ENCODE assay signal across 16 cellular contexts in the genomic region with DNA sequence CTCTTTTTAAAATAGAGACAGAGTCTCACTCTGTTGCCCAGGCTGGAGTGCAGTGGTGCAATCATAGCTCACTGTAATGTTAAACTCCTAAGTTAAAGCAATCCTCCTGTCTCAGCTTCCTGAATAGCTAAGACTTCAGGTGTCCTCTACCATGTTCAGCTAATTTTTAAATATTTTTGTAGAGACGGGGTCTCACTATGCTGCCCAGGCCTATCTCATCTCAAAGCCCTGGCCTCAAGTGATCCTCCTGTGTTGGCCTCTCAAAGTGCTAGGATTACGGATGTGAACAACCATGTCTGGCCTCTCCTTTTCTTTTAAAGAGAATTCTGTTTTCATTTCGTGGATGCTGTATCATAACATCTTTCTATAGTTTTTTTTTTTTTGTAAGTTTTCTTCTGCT. TPM values are rescaled to one million over a fixed set of nuclear protein-coding genes. Genes with fewer than 3 reads are reported as not detected.
DNase-seq lines count a peak whose midpoint lies in the region; ATAC-seq and TF ChIP-seq lines count a peak whose summit lies in the region.
"Had no signal": no experiment of that assay in that cellular context is flagged by ENCODE, and none has a peak within 500 bp of the region (broad histone marks: within the 10 kb centered on the region; RNA-seq: fewer than 3 reads in every experiment).

No MANE protein-coding gene starts in this region.

- peaks cover 37 to 56% (median 42%) of the 10 kb centered on the region in 4 donors for H3K4me1 Mint-ChIP-seq in CD4-positive, alpha-beta memory T cell
- peaks cover 26% of the 10 kb centered on the region for H3K4me1 Mint-ChIP-seq in activated T-helper 17 cell treated with anti-CD3 and anti-CD28 coated beads, Interleukin-2, amount 50 U/mL, for 72 hours

- H3K4me3 Mint-ChIP-seq in CD4-positive, alpha-beta memory T cell, result no peak overlapping the region
- no peak overlapping the region for H3K4me3 Mint-ChIP-seq in activated T-helper 17 cell treated with anti-CD3 and anti-CD28 coated beads, Interleukin-2, amount 50 U/mL, for 72 hours
- H3K4me3 Mint-ChIP-seq: GM23338, H9, HFFc6 had no signal

- no peaks in the 10 kb centered on the region for H3K79me2 ChIP-seq in PC-9 (ENCODE audit: low read depth)

- POLR2A ChIA-PET in CD4-positive, alpha-beta memory T cell (lab: Charles Lee; ENCODE audit: partially characterized antibody), result no interaction called here
- POLR2A ChIA-PET in HEK293 (lab: Yijun Ruan, JAX), result no interaction called here
- POLR2A ChIA-PET in PC-9 (lab: Charles Lee; ENCODE audit: unreplicated experiment), result no interaction called here

- peak overlapping the region in 4 of 7 donors; percentile 10 to 69 (median 24) for H3K27ac Mint-ChIP-seq in CD4-positive, alpha-beta memory T cell
- H3K27ac Mint-ChIP-seq in activated T-helper 17 cell treated with anti-CD3 and anti-CD28 coated beads, Interleukin-2, amount 50 U/mL, for 72 hours, result peak overlapping the region; percentile 12
- H3K27ac Mint-ChIP-seq: GM23338, HFFc6 had no signal

- no peaks in the 10 kb centered on the region for H3K9me3 Mint-ChIP-seq in CD4-positive, alpha-beta memory T cell
- H3K9me3 Mint-ChIP-seq in activated T-helper 17 cell treated with anti-CD3 and anti-CD28 coated beads, Interleukin-2, amount 50 U/mL, for 72 hours, result no peaks in the 10 kb centered on the region
- H3K9me3 Mint-ChIP-seq: GM23338, H9, HFFc6 had no signal

- intact Hi-C loops in CD4-positive, alpha-beta memory T cell (cut with micrococcal nuclease), result no loop called here
- intact Hi-C loops in PC-9 (cut with micrococcal nuclease; ENCODE audit: unreplicated experiment), result no loop called here

- no peaks in the 10 kb centered on the region for H3F3A ChIP-seq in PC-9 (ENCODE audit: insufficient read depth, low read depth)

- H3K27me3 ChIP-seq in CD4-positive, alpha-beta memory T cell (ENCODE audit: insufficient read depth, low read length), result no peaks in the 10 kb centered on the region
- H3K27me3 ChIP-seq in PC-9 (ENCODE audit: insufficient read depth, low read depth), result no peaks in the 10 kb centered on the region

- H3K9me3 ChIP-seq in CD4-positive, alpha-beta memory T cell (ENCODE audit: control insufficient read depth in 1 of 2, low read length in 2 of 2), result no peaks in the 10 kb centered on the region
- H3K9me3 ChIP-seq in HEK293 (ENCODE audit: control insufficient read depth, insufficient read depth, low read depth, low read length), result no peaks in the 10 kb centered on the region
- no peaks in the 10 kb centered on the region for H3K9me3 ChIP-seq in PC-9 (ENCODE audit: insufficient read depth, low read depth)

- no peaks in the 10 kb centered on the region for H3K27me3 Mint-ChIP-seq in CD4-positive, alpha-beta memory T cell
- no peaks in the 10 kb centered on the region for H3K27me3 Mint-ChIP-seq in activated T-helper 17 cell treated with anti-CD3 and anti-CD28 coated beads, Interleukin-2, amount 50 U/mL, for 72 hours

- H3K27ac ChIP-seq in CD4-positive, alpha-beta memory T cell (ENCODE audit: low read depth, low read length), result no peak overlapping the region
- H3K27ac ChIP-seq in HEK293 (ENCODE audit: extremely low read depth, low read depth, low read length) (no peak overlapping the region), PC-9 (no peak overlapping the region)

- peaks cover 25% of the 10 kb centered on the region for H3K4me1 ChIP-seq in CD4-positive, alpha-beta memory T cell (ENCODE audit: insufficient read depth, low read length)
- no peaks in the 10 kb centered on the region for H3K4me1 ChIP-seq in HEK293 (ENCODE audit: control insufficient read depth, insufficient read depth, low read length)
- H3K4me1 ChIP-seq in PC-9 (replicated peaks; ENCODE audit: insufficient read depth), result no peaks in the 10 kb centered on the region

- DNase-seq in CD4-positive, alpha-beta memory T cell, result no peak
- no peak for DNase-seq in NCI-H526 (lab: John Stamatoyannopoulos, UW)
- DNase-seq in NCI-H1105 (lab: John Stamatoyannopoulos, UW), result no peak
- no peak for DNase-seq in PC-9
- DNase-seq: C1 segment of cervical spinal cord, Calu3, COR-L47, DMS53, DMS79 treated with DMSO at 0.1 percent for 48 hours, GF-D8, H9, HFFc6 had no signal

- H3K4me2 ChIP-seq in PC-9, result no peak overlapping the region
- H3K4me2 ChIP-seq: GM23338 had no signal

- peaks cover 70 to 75% of the 10 kb centered on the region in 2 donors for H3K36me3 Mint-ChIP-seq in CD4-positive, alpha-beta memory T cell
- H3K36me3 Mint-ChIP-seq in activated T-helper 17 cell treated with anti-CD3 and anti-CD28 coated beads, Interleukin-2, amount 50 U/mL, for 72 hours (ENCODE audit: low read depth), result peaks cover 100% of the 10 kb centered on the region

- no peak overlapping the region for H3K4me3 ChIP-seq in CD4-positive, alpha-beta memory T cell (ENCODE audit: low read length in 2 of 2)
- H3K4me3 ChIP-seq in HEK293 (ENCODE audit: low read depth, low read length) (no peak overlapping the region), PC-9 (no peak overlapping the region)
- H3K4me3 ChIP-seq: GM23338 had no signal

- no peak for ATAC-seq in activated T-helper 17 cell treated with anti-CD3 and anti-CD28 coated beads, Interleukin-2, amount 50 U/mL, for 72 hours (replicated peaks)
- ATAC-seq: GM23338, HCT116 had no signal

- peaks cover 3% of the 10 kb centered on the region; the same call in 1 of the 2 replicates for H4K20me1 ChIP-seq in PC-9 (ENCODE audit: insufficient read depth)

- H3K36me3 ChIP-seq in CD4-positive, alpha-beta memory T cell (ENCODE audit: insufficient read depth, low read length), result peaks cover 31% of the 10 kb centered on the region
- H3K36me3 ChIP-seq in HEK293 (ENCODE audit: control insufficient read depth in 2 of 2, insufficient read depth in 1 of 2, low read length in 2 of 2) (peaks cover 25 to 75% of the 10 kb centered on the region in 2 experiments), PC-9 (ENCODE audit: low read depth) (peaks cover 32% of the 10 kb centered on the region)

- CTCF ChIA-PET in CD4-positive, alpha-beta memory T cell (lab: Charles Lee; ENCODE audit: partially characterized antibody), result no interaction called here
- CTCF ChIA-PET in HEK293 (lab: Yijun Ruan, JAX), result no interaction called here
- CTCF ChIA-PET in PC-9 (lab: Charles Lee), result no interaction called here

- no peak overlapping the region for H2AFZ ChIP-seq in PC-9
- H2AFZ ChIP-seq: GM23338 had no signal

- TF ChIP-seq CTCF in HEK293 (tag by site-specific recombination; IDR thresholded peaks at IDR 0.05) (no peak), PC-9 (conservative IDR thresholded peaks at IDR 0.05) (no peak)

- no TSS peak for BruUV-seq in PC-9 (replicated peaks; lab: Mats Ljungman, UMichigan)

- H3K9me2 ChIP-seq in PC-9 (ENCODE audit: insufficient read depth), result no peaks in the 10 kb centered on the region

TF ChIP-seq in HEK293, 187 proteins besides CTCF, POLR2A, EP300 and RAD21:
- 0 out of 2 replicates have a peak, but pooled peaks have one; percentile 48 for TF ChIP-seq ZNF121 (tag by site-specific recombination; IDR thresholded peaks at IDR 0.05)
- no peak for TF ChIP-seq SP3 (tag by site-specific recombination; IDR thresholded peaks at IDR 0.05)

RNA-seq across cellular contexts. Expression of a gene that starts 11.7 kb away (rescaled TPM):
- 10 to 100 TPM; 52.2 to 61.5 TPM for total RNA-seq in CD4-positive, alpha-beta memory T cell
- polyA plus RNA-seq in CD4-positive, alpha-beta memory T cell, result 10 to 100 TPM; 18.8 to 30.0 TPM
- 10 to 100 TPM; 20.1 to 26.4 TPM for total RNA-seq in activated T-helper 17 cell treated with anti-CD3 and anti-CD28 coated beads, Interleukin-2, amount 50 U/mL, for 72 hours
- total RNA-seq in PC-9 (2021), result 46.3 and 47.8 TPM in 2 replicates
